Comparison of ENCODE assay signal across 22 cellular contexts in genomic region chr19:39737929-39738328, GRCh38. TPM values are rescaled to one million over a fixed set of nuclear protein-coding genes. Genes with fewer than 3 reads are reported as not detected.
A peak's percentile ranks its signal among the peaks of the same experiment; 100 is the strongest.
DNase-seq lines count a peak whose midpoint lies in the region; ATAC-seq, FAIRE-seq and TF ChIP-seq lines count a peak whose summit lies in the region.
"Had no signal": no experiment of that assay in that cellular context is flagged by ENCODE, and none has a peak within 500 bp of the region (broad histone marks: within the 10 kb centered on the region; RNA-seq: fewer than 3 reads in every experiment).

TSS of gene CLC (minus strand) at chr19:39738029. CDS start at chr19:39737952, 77 bp downstream.

- H2BK120ac ChIP-seq in IMR-90 (ENCODE audit: low read depth, low read length) (no peak within 1 kb of the TSS), H1 (replicated peaks; ENCODE audit: low read depth, low read length) (no peak within 1 kb of the TSS)

- in situ Hi-C loops in IMR-90 (cut with MboI; ENCODE audit: low sequenced_read_pairs), result no loop called here

- H3K79me2 ChIP-seq in H1 (ENCODE audit: control insufficient read depth in 1 of 2, insufficient read depth in 2 of 2, low read length in 2 of 2), result no peaks in the 10 kb centered on the region

- no peak within 1 kb of the TSS for H4K8ac ChIP-seq in IMR-90 (ENCODE audit: low read depth in 2 of 2, low read length in 2 of 2)
- no peak within 1 kb of the TSS for H4K8ac ChIP-seq in H1 (ENCODE audit: extremely low read depth, insufficient read depth, low read length)

- CTCF ChIA-PET in IMR-90 (lab: Yijun Ruan, JAX), result no interaction called here
- CTCF ChIA-PET in H1 (lab: Charles Lee; ENCODE audit: partially characterized antibody), result no interaction called here

- TF ChIP-seq CTCF in IMR-90 (conservative IDR thresholded peaks at IDR 0.05; ENCODE audit: low read depth, low read length) (no peak), H1 (IDR thresholded peaks at IDR 0.05; ENCODE audit: control extremely low read depth in 1 of 3, insufficient read depth in 1 of 3, low read depth in 1 of 3, low read length in 3 of 3) (no peak), neutrophil (IDR thresholded peaks at IDR 0.05) (no peak)

- no peak within 1 kb of the TSS; the same call in 1 of the 2 replicates for H2BK12ac ChIP-seq in H1 (ENCODE audit: low read depth, low read length)

- no peak within 1 kb of the TSS for H3K4me3 ChIP-seq in IMR-90 (ENCODE audit: insufficient read depth, low read depth, low read length)
- H3K4me3 ChIP-seq in H1 (ENCODE audit: extremely low read depth in 1 of 4, insufficient read depth in 2 of 4, low read depth in 3 of 4, low read length in 4 of 4), result no peak within 1 kb of the TSS
- peak within 1 kb of the TSS in 1 of 2 experiments; percentile 23 for H3K4me3 ChIP-seq in neutrophil (ENCODE audit: low read depth in 1 of 2, low read length in 1 of 2)

- H4K5ac ChIP-seq in IMR-90 (ENCODE audit: low read depth, low read length) (no peak within 1 kb of the TSS), H1 (ENCODE audit: insufficient read length, low read depth, low read length) (no peak within 1 kb of the TSS)

- no peaks in the 10 kb centered on the region for H3K9me1 ChIP-seq in IMR-90 (ENCODE audit: insufficient read depth, low read length)

- no peak for ATAC-seq in IMR-90 (ENCODE audit: low read depth)
- ATAC-seq in HG02852 (IDR thresholded peaks at IDR 0.05; ENCODE audit: unreplicated experiment), result no peak
- no peak for ATAC-seq in GM21447 (IDR thresholded peaks at IDR 0.05; ENCODE audit: unreplicated experiment)
- ATAC-seq in HG02798 (IDR thresholded peaks at IDR 0.05; ENCODE audit: poor library complexity, unreplicated experiment), result no peak
- ATAC-seq: SK-N-SH treated with all-trans-retinoic acid at 6 μM for 48 hours had no signal

- intact Hi-C loops in IMR-90 (cut with micrococcal nuclease), result no loop called here

- peak within 1 kb of the TSS; percentile 42 for H2AK9ac ChIP-seq in IMR-90 (replicated peaks; ENCODE audit: low read depth, low read length, poor library complexity)

- H3K9ac ChIP-seq in IMR-90 (ENCODE audit: low read depth, low read length) (no peak within 1 kb of the TSS), H1 (replicated peaks in 1 of 4; ENCODE audit: extremely low read depth in 1 of 4, low read depth in 3 of 4, low read length in 3 of 4) (no peak within 1 kb of the TSS)

- H3K4me2 ChIP-seq in IMR-90 (ENCODE audit: low read depth, low read length) (no peak within 1 kb of the TSS), H1 (ENCODE audit: insufficient read depth in 1 of 2, low read depth in 2 of 2, low read length in 2 of 2) (no peak within 1 kb of the TSS; a peak in 1 of 4 replicates)

- H3K4me1 ChIP-seq in IMR-90 (ENCODE audit: control insufficient read depth, insufficient read depth, low read length) (no peaks in the 10 kb centered on the region), H1 (replicated peaks in 1 of 4; ENCODE audit: control insufficient read depth in 3 of 4, insufficient read depth in 4 of 4, low read length in 3 of 4) (peaks cover 0 to 3% (median under 1%) of the 10 kb centered on the region in 4 experiments; a peak in 2 of 7 replicates), neutrophil (ENCODE audit: control insufficient read depth in 1 of 2, insufficient read depth in 1 of 2, low read depth in 1 of 2, low read length in 1 of 2) (peaks cover 17 to 39% of the 10 kb centered on the region in 2 experiments)
- H3K4me1 ChIP-seq: BE2C had no signal

- H3K9me3 ChIP-seq in IMR-90 (ENCODE audit: control insufficient read depth, insufficient read depth, low read length) (no peaks in the 10 kb centered on the region), H1 (ENCODE audit: insufficient read depth in 2 of 2, low read depth in 1 of 2, low read length in 1 of 2) (no peaks in the 10 kb centered on the region), neutrophil (no peaks in the 10 kb centered on the region)
- H3K9me3 ChIP-seq: BE2C had no signal

- dilution Hi-C loops in IMR-90 (cut with HindIII; ENCODE audit: low sequenced_read_pairs, unreplicated experiment), result no loop called here

- peak; percentile 2 for DNase-seq in NCI-H526 treated with DMSO at 0.1 percent for 48 hours (lab: John Stamatoyannopoulos, UW)
- DNase-seq in NCI-H526 (lab: John Stamatoyannopoulos, UW), result no peak
- DNase-seq in IMR-90, result no peak
- no peak for DNase-seq in H1 (ENCODE audit: low read depth in 1 of 2, low spot score in 2 of 2)
- DNase-seq: BE2C; CD4-positive, alpha-beta T cell; COR-L47; DMS 273 treated with DMSO at 0.1 percent for 48 hours; DMS79 treated with DMSO at 0.1 percent for 48 hours; H9; Kasumi-1; NCI-H187; NCI-H510A; NCI-H774; NK-92 treated with Interleukin-12 subunit alpha and Interleukin-12 subunit beta, amount 100 ng/mL, for 24 hours had no signal

- no peaks in the 10 kb centered on the region for H3K23me2 ChIP-seq in H1 (ENCODE audit: low read depth, low read length)

- FAIRE-seq in H1 (lab: Jason Lieb, UNC), result no peak
- FAIRE-seq: A204.1 had no signal

- TF ChIP-seq POLR2A in IMR-90 (IDR thresholded peaks at IDR 0.05; ENCODE audit: low read depth, low read length) (no peak), H1 (IDR thresholded peaks at IDR 0.05; ENCODE audit: control extremely low read depth in 1 of 2, low read depth in 2 of 2, low read length in 2 of 2) (no peak)

- BruUV-seq in IMR-90 (replicated peaks; lab: Mats Ljungman, UMichigan), result no TSS peak

- H3K18ac ChIP-seq in IMR-90 (ENCODE audit: low read depth, low read length), result no peak within 1 kb of the TSS
- no peak within 1 kb of the TSS for H3K18ac ChIP-seq in H1 (ENCODE audit: extremely low read depth, low read length)

- no peak within 1 kb of the TSS for H3K14ac ChIP-seq in IMR-90 (replicated peaks; ENCODE audit: low read depth, low read length)
- no peak within 1 kb of the TSS for H3K14ac ChIP-seq in H1 (ENCODE audit: insufficient read length)

- H3K4ac ChIP-seq in IMR-90 (ENCODE audit: low read depth, low read length) (no peak within 1 kb of the TSS), H1 (replicated peaks; ENCODE audit: insufficient read length, low read depth, low read length) (no peak within 1 kb of the TSS)

- no peaks in the 10 kb centered on the region for H3K79me1 ChIP-seq in IMR-90 (ENCODE audit: low read depth in 1 of 2, low read length in 2 of 2)
- no peaks in the 10 kb centered on the region for H3K79me1 ChIP-seq in H1 (ENCODE audit: low read depth, low read length)

- H3K36me3 ChIP-seq in IMR-90 (ENCODE audit: control insufficient read depth, insufficient read depth, low read length) (no peaks in the 10 kb centered on the region), H1 (ENCODE audit: control insufficient read depth in 2 of 4, insufficient read depth in 4 of 4, low read length in 3 of 4) (no peaks in the 10 kb centered on the region), neutrophil (peaks cover 14% of the 10 kb centered on the region)
- H3K36me3 ChIP-seq: BE2C had no signal

- no peak within 1 kb of the TSS for H2AK5ac ChIP-seq in IMR-90 (ENCODE audit: low read depth, low read length)
- H2AK5ac ChIP-seq in H1 (ENCODE audit: low read depth, low read length), result no peak within 1 kb of the TSS

- TF ChIP-seq RAD21 in IMR-90 (IDR thresholded peaks at IDR 0.05; ENCODE audit: low read length) (no peak), H1 (IDR thresholded peaks at IDR 0.05 in 1 of 2, conservative IDR thresholded peaks at IDR 0.05 in 1 of 2; ENCODE audit: low read depth in 2 of 2, low read length in 2 of 2) (no peak)

- POLR2A ChIA-PET in IMR-90 (lab: Charles Lee; ENCODE audit: unreplicated experiment) (no interaction called here), H1 (lab: Charles Lee; ENCODE audit: partially characterized antibody) (no interaction called here)

- H3K23ac ChIP-seq in IMR-90 (ENCODE audit: low read depth, low read length) (no peak within 1 kb of the TSS), H1 (ENCODE audit: insufficient read length) (no peak within 1 kb of the TSS)

- no peaks in the 10 kb centered on the region for H3K27me3 ChIP-seq in IMR-90 (ENCODE audit: control insufficient read depth, insufficient read depth, low read length)
- no peaks in the 10 kb centered on the region; a peak in 1 of 7 replicates for H3K27me3 ChIP-seq in H1 (replicated peaks in 1 of 4; ENCODE audit: control insufficient read depth in 3 of 4, extremely low read depth in 1 of 4, insufficient read depth in 3 of 4, low read length in 3 of 4)
- peaks cover 12% of the 10 kb centered on the region for H3K27me3 ChIP-seq in neutrophil

- H4K91ac ChIP-seq in IMR-90 (ENCODE audit: insufficient read depth, low read depth, low read length), result no peak within 1 kb of the TSS
- no peak within 1 kb of the TSS for H4K91ac ChIP-seq in H1 (replicated peaks; ENCODE audit: insufficient read length, low read length)

- H4K20me1 ChIP-seq in IMR-90 (ENCODE audit: insufficient read depth, low read length) (no peaks in the 10 kb centered on the region), H1 (replicated peaks in 1 of 2; ENCODE audit: control insufficient read depth in 1 of 2, insufficient read depth in 2 of 2, low read length in 2 of 2) (no peaks in the 10 kb centered on the region)

- H3K56ac ChIP-seq in IMR-90 (ENCODE audit: extremely low read depth, insufficient read depth, low read length) (no peak within 1 kb of the TSS; the same call in 1 of the 2 replicates), H1 (replicated peaks; ENCODE audit: insufficient read length, low read depth, low read length) (no peak within 1 kb of the TSS)

- WGBS in IMR-90 (ENCODE audit: extremely low coverage in 2 of 2, insufficient read length in 1 of 2), 2 experiments, result no CpG with 5 or more reads among the region's 3 CpGs
- 72% methylated on average over 2 of the region's 3 CpGs; no CpG with 5 or more reads in 1 of the 2 experiments for WGBS in H1 (ENCODE audit: extremely low coverage in 1 of 2, insufficient coverage in 1 of 2, insufficient read length in 1 of 2, insufficient replicate concordance in 2 of 2, low coverage in 1 of 2, low lambda C conversion rate in 2 of 2, missing lambda C conversion rate in 1 of 2), 2 experiments

- no peak within 1 kb of the TSS for H2AFZ ChIP-seq in IMR-90 (replicated peaks; ENCODE audit: low read length, poor library complexity)
- H2AFZ ChIP-seq in H1 (ENCODE audit: low read length), result peak within 1 kb of the TSS; percentile 82; the same call in 1 of the 2 replicates

- TF ChIP-seq EP300 in H1 (IDR thresholded peaks at IDR 0.05; ENCODE audit: borderline replicate concordance in 1 of 2, low read depth in 2 of 2, low read length in 2 of 2), result no peak

- H2BK5ac ChIP-seq in IMR-90 (ENCODE audit: low read depth, low read length, poor library complexity, severe bottlenecking), result no peak within 1 kb of the TSS
- H2BK5ac ChIP-seq in H1 (ENCODE audit: low read depth, low read length), result no peak within 1 kb of the TSS

- no peak within 1 kb of the TSS for H3K27ac ChIP-seq in IMR-90 (ENCODE audit: insufficient read depth, low read length)
- H3K27ac ChIP-seq in H1 (ENCODE audit: low read depth, low read length), result no peak within 1 kb of the TSS
- peak within 1 kb of the TSS; percentile 51 for H3K27ac ChIP-seq in neutrophil

- H2BK20ac ChIP-seq in IMR-90 (ENCODE audit: low read depth, low read length) (no peak within 1 kb of the TSS), H1 (ENCODE audit: low read length) (0 out of 2 replicates have a peak within 1 kb of the TSS, but pooled peaks have one; percentile 25)

- H2BK15ac ChIP-seq in IMR-90 (ENCODE audit: low read depth, low read length) (no peak within 1 kb of the TSS), H1 (ENCODE audit: low read length) (no peak within 1 kb of the TSS)

RNA-seq across cellular contexts. Expression of gene CLC, which starts in this region (rescaled TPM):
- not detected in 2 replicates for total RNA-seq in IMR-90 (2012; rRNA removed)
- polyA plus RNA-seq in IMR-90 (2012; rRNA removed) (not detected in 2 replicates), H1 (2011; rRNA removed) (4.0 and 6.4 TPM in 2 replicates)
- not detected in 2 replicates for polyA plus RNA-seq in IMR-90 (2012; cell fraction: cytosol; rRNA removed)
- polyA plus RNA-seq in IMR-90 (2012; cell fraction: nucleus; rRNA removed; ENCODE audit: low replicate concordance), result not detected in 2 replicates
- 10.1 and 12.4 TPM in 2 replicates for total RNA-seq in H1 (2021; fragmentation: NEBNext Ultra II Directional; extraction: Animal tissue kit (Norgen Biotek cat#: 25700))
- 7.0 TPM for polyA plus RNA-seq in H1 (2011; cell fraction: cytosol; rRNA removed)
- 2.6 TPM for polyA plus RNA-seq in H1 (2011; cell fraction: nucleus; rRNA removed)
- 2.8 to 4.3 TPM (median 3.6 TPM) in 4 replicates for polyA plus RNA-seq in H1 (2012, experiment 1 of 2)
- polyA plus RNA-seq in H1 (2012, experiment 2 of 2), result 3.6 TPM
- 21.6 TPM for polyA plus RNA-seq in H1 (2013, experiment 1 of 2)
- 21.1 TPM for polyA plus RNA-seq in H1 (2013, experiment 2 of 2)
- polyA minus RNA-seq in H1 (2011; rRNA and poly(A)+ RNA removed), result 1.3 and 1.7 TPM in 2 replicates
- not detected for polyA minus RNA-seq in H1 (2011; cell fraction: cytosol; rRNA and poly(A)+ RNA removed)
- polyA minus RNA-seq in H1 (2011; cell fraction: nucleus; rRNA and poly(A)+ RNA removed), result not detected
- total RNA-seq: CD4-positive, alpha-beta T cell; MCF 10A had no signal

Comparison
In these comparisons a context has a peak if more than half of its experiments do, and no peak if none do; other contexts are left out.
1. RNA of gene CLC (total RNA-seq): 10.1 to 12.4 TPM in H1; not detected in IMR-90; every median in the first group is over 10 times any median in the second.